Comparison of ENCODE assay signal across 8 cellular contexts in the genomic region with DNA sequence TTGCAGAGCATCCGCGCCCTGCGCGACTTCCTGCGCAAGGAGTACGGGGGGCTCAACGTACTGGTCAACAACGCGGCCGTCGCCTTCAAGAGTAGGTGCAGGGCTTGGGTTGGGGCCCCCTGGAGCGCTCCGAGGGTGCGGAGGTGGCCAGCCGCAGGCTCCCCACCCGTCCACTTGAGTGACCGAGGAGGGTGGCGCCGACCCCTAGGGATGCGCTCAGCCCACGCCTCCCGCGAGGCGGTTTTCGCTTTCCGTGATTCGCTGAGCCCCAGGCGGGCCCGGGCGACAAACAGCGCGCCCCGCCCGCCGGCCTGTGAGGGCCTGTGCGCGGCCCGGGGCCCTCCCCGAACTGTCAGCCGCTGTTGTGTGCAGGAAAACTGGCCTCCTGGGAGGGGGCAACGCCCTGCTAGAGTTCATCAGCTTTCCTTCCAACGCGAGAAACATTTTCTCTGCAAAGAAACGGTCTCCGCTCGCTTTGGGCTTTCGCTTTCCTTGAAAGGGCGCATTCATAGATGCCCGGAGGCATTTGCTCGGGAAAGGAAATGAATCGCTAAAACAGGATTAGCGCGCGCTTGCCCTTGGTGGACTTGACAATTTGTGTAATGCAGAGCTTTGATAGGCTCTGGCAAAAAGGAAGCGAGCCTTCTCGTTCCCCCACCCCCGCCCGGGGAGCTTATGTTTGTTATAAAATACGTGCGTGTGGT. TPM values are rescaled to one million over a fixed set of nuclear protein-coding genes. Genes with fewer than 3 reads are reported as not detected.
DNase-seq lines count a peak whose midpoint lies in the region; ATAC-seq and TF ChIP-seq lines count a peak whose summit lies in the region.

No MANE protein-coding gene starts in this region.

- H3K27me3 ChIP-seq in KMS-11 (ENCODE audit: insufficient read depth, low read depth) (no peaks in the 10 kb centered on the region), neutrophil (peaks cover 73% of the 10 kb centered on the region)

- ATAC-seq in activated naive CD8-positive, alpha-beta T cell treated with anti-CD3 and anti-CD28 coated beads, Interleukin-2, amount 10 ng/mL, durations not matched to agents 7 days and 5 days (ENCODE audit: low read depth), result peak; percentile 92
- no peak for ATAC-seq in HG03571 (IDR thresholded peaks at IDR 0.05; ENCODE audit: unreplicated experiment)

- POLR2A ChIA-PET in activated naive CD8-positive, alpha-beta T cell treated with anti-CD3 and anti-CD28 coated beads, Interleukin-2, amount 10 ng/mL, durations not matched to agents 7 days and 5 days (lab: Charles Lee), result interaction anchor here (0.6 to 3.8 kb wide), 15 partner anchors 9 to 1200 kb away, joined by 3 to 31 read pairs (median 5); a partner anchor contains a TSS

- H2AFZ ChIP-seq in KMS-11 (ENCODE audit: low read depth), result peak overlapping the region; percentile 60

- peaks cover 2% of the 10 kb centered on the region for H3K27me3 Mint-ChIP-seq in activated naive CD8-positive, alpha-beta T cell treated with anti-CD3 and anti-CD28 coated beads, Interleukin-2, amount 10 ng/mL, durations not matched to agents 7 days and 5 days
- peaks cover 10% of the 10 kb centered on the region for H3K27me3 Mint-ChIP-seq in glutamatergic neuron (ENCODE audit: unreplicated experiment)

- peak overlapping the region; percentile 91 for H3K27ac Mint-ChIP-seq in activated naive CD8-positive, alpha-beta T cell treated with anti-CD3 and anti-CD28 coated beads, Interleukin-2, amount 10 ng/mL, durations not matched to agents 7 days and 5 days
- no peak overlapping the region for H3K27ac Mint-ChIP-seq in glutamatergic neuron (ENCODE audit: unreplicated experiment)

- H3K9me3 Mint-ChIP-seq in activated naive CD8-positive, alpha-beta T cell treated with anti-CD3 and anti-CD28 coated beads, Interleukin-2, amount 10 ng/mL, durations not matched to agents 7 days and 5 days, result no peaks in the 10 kb centered on the region
- H3K9me3 Mint-ChIP-seq in glutamatergic neuron (ENCODE audit: unreplicated experiment), result peaks cover 5% of the 10 kb centered on the region

- H3K27ac ChIP-seq in KMS-11 (peak overlapping the region; percentile 14), SK-N-MC (peak overlapping the region; percentile 43; the same call in 1 of the 2 replicates), neutrophil (peak overlapping the region; percentile 23)

- peak overlapping the region; percentile 60; the same call in 1 of the 2 replicates for H3K9ac ChIP-seq in KMS-11
- H3K9ac ChIP-seq in SK-N-MC (ENCODE audit: insufficient read length), result peak overlapping the region; percentile 47

- H3K4me3 Mint-ChIP-seq in activated naive CD8-positive, alpha-beta T cell treated with anti-CD3 and anti-CD28 coated beads, Interleukin-2, amount 10 ng/mL, durations not matched to agents 7 days and 5 days, result peak overlapping the region; percentile 94
- peak overlapping the region; percentile 88 for H3K4me3 Mint-ChIP-seq in glutamatergic neuron (ENCODE audit: unreplicated experiment)

- DNase-seq in Daoy (ENCODE audit: low read depth) (peak; percentile 89), SK-N-MC (ENCODE audit: low read depth, low spot score) (peak; percentile 81), glutamatergic neuron (peak; percentile 48), ureter (ENCODE audit: low spot score) (peak; percentile 84)
- peak; percentile 84 for DNase-seq in activated naive CD8-positive, alpha-beta T cell treated with anti-CD3 and anti-CD28 coated beads, Interleukin-2, amount 10 ng/mL, durations not matched to agents 7 days and 5 days

- no peaks in the 10 kb centered on the region for H4K20me1 ChIP-seq in KMS-11 (ENCODE audit: insufficient read depth)

- peak overlapping the region; percentile 69 for H3K4me2 ChIP-seq in KMS-11

- H3K4me3 ChIP-seq in KMS-11 (IDR thresholded peaks at IDR 0.05; ENCODE audit: insufficient read depth, low read depth, low read length) (no peak overlapping the region), SK-N-MC (peak overlapping the region; percentile 92), neutrophil (ENCODE audit: low read depth in 1 of 2, low read length in 1 of 2) (peak overlapping the region; percentile 66 to 73)

- H3K36me3 ChIP-seq in KMS-11 (ENCODE audit: insufficient read depth) (no peaks in the 10 kb centered on the region), SK-N-MC (ENCODE audit: insufficient read depth, low read length) (no peaks in the 10 kb centered on the region), neutrophil (no peaks in the 10 kb centered on the region)

- H3K4me1 ChIP-seq in KMS-11 (ENCODE audit: low read depth, poor library complexity, severe bottlenecking) (peaks cover 13% of the 10 kb centered on the region), neutrophil (ENCODE audit: control insufficient read depth in 1 of 2, insufficient read depth in 1 of 2, low read depth in 1 of 2, low read length in 1 of 2) (peaks cover 24 to 29% of the 10 kb centered on the region in 2 experiments)

- H3K36me3 Mint-ChIP-seq in activated naive CD8-positive, alpha-beta T cell treated with anti-CD3 and anti-CD28 coated beads, Interleukin-2, amount 10 ng/mL, durations not matched to agents 7 days and 5 days, result peaks cover 22% of the 10 kb centered on the region
- no peaks in the 10 kb centered on the region for H3K36me3 Mint-ChIP-seq in glutamatergic neuron (ENCODE audit: unreplicated experiment)

- H3K79me2 ChIP-seq in KMS-11 (ENCODE audit: insufficient read depth, low read depth), result no peaks in the 10 kb centered on the region

- H3K9me3 ChIP-seq in SK-N-MC (ENCODE audit: low read depth, low read length), result no peaks in the 10 kb centered on the region
- H3K9me3 ChIP-seq in neutrophil, result no peaks in the 10 kb centered on the region

- no peak for TF ChIP-seq CTCF in KMS-11 (conservative IDR thresholded peaks at IDR 0.05; ENCODE audit: low read depth, low read length)
- no peak for TF ChIP-seq CTCF in glutamatergic neuron (IDR thresholded peaks at IDR 0.05; ENCODE audit: partially characterized antibody, unreplicated experiment)
- TF ChIP-seq CTCF in neutrophil (IDR thresholded peaks at IDR 0.05), result no peak

- peaks cover 25% of the 10 kb centered on the region for H3K4me1 Mint-ChIP-seq in activated naive CD8-positive, alpha-beta T cell treated with anti-CD3 and anti-CD28 coated beads, Interleukin-2, amount 10 ng/mL, durations not matched to agents 7 days and 5 days
- no peaks in the 10 kb centered on the region for H3K4me1 Mint-ChIP-seq in glutamatergic neuron (ENCODE audit: low read depth, unreplicated experiment)

RNA-seq across cellular contexts. Expression of a gene that starts 0.7 kb away (rescaled TPM):
- 37.0 and 49.8 TPM in 2 replicates for total RNA-seq in Daoy (2014; rRNA removed; shearing (Covaris generic))
- 10 to 100 TPM; 14.6 to 14.9 TPM for total RNA-seq in activated naive CD8-positive, alpha-beta T cell treated with anti-CD3 and anti-CD28 coated beads, Interleukin-2, amount 10 ng/mL, durations not matched to agents 7 days and 5 days
- total RNA-seq in glutamatergic neuron (ENCODE audit: unreplicated experiment), result not detected
- total RNA-seq in ureter, result 1.8 TPM

RNA-seq across cellular contexts. Expression of a gene that starts 21.1 kb away (rescaled TPM):
- total RNA-seq in Daoy (2014; rRNA removed; shearing (Covaris generic)), result 1.8 and 3.3 TPM in 2 replicates
- total RNA-seq in activated naive CD8-positive, alpha-beta T cell treated with anti-CD3 and anti-CD28 coated beads, Interleukin-2, amount 10 ng/mL, durations not matched to agents 7 days and 5 days, result 10 to 100 TPM; 24.1 to 27.1 TPM
- total RNA-seq in glutamatergic neuron (ENCODE audit: unreplicated experiment) (37.8 TPM), ureter (31.0 TPM)
